Comparison of ENCODE assay signal across 29 cellular contexts in genomic region chr16:16107839-16108238, GRCh38.
"Had no signal": no experiment of that assay in that cellular context is flagged by ENCODE, and none has a peak within 500 bp of the region (broad histone marks: within the 10 kb centered on the region; RNA-seq: fewer than 3 reads in every experiment).

No MANE protein-coding gene starts in this region.

- H3K4me1 Mint-ChIP-seq: activated CD4-positive, alpha-beta T cell treated with anti-CD3 and anti-CD28 coated beads, Interleukin-2, amount 10 ng/mL, durations not matched to agents 7 days and 5 days had no signal

- H3K4me1 ChIP-seq: ascending aorta had no signal

- ATAC-seq: body of pancreas, Panc1, Right ventricle myocardium inferior had no signal

- H3K9me3 ChIP-seq: ascending aorta, body of pancreas, MG63, SK-N-SH had no signal

- FAIRE-seq: bronchial epithelial cell had no signal

- H3K4me3 Mint-ChIP-seq: activated CD4-positive, alpha-beta memory T cell treated with anti-CD3 and anti-CD28 coated beads for 36 hours; activated CD4-positive, alpha-beta T cell treated with anti-CD3 and anti-CD28 coated beads, Interleukin-2, amount 10 ng/mL, durations not matched to agents 7 days and 5 days; activated T-cell treated with anti-CD3 and anti-CD28 coated beads, Interleukin-2, amount 50 U/mL, for 72 hours had no signal

- H3K27ac ChIP-seq: ascending aorta had no signal

- DNase-seq: activated CD4-positive, alpha-beta memory T cell treated with anti-CD3 and anti-CD28 coated beads for 36 hours; activated CD4-positive, alpha-beta T cell treated with anti-CD3 and anti-CD28 coated beads for 1 hour; activated CD4-positive, alpha-beta T cell treated with anti-CD3 and anti-CD28 coated beads, Interleukin-2, amount 10 ng/mL, durations not matched to agents 7 days and 5 days; activated CD8-positive, alpha-beta memory T cell treated with anti-CD3 and anti-CD28 coated beads for 24 hours; activated naive CD4-positive, alpha-beta T cell treated with anti-CD3 and anti-CD28 coated beads, Interleukin-2, amount 50 U/mL, for 16 hours; activated T-cell treated with anti-CD3 and anti-CD28 coated beads, Interleukin-2, amount 50 U/mL, for 72 hours; amniotic stem cell; body of pancreas; central memory CD4-positive, alpha-beta T cell; KG1; MG63; MV-4-11; NCI-H1092 treated with DMSO at 0.1 percent for 48 hours; NCI-H1417 treated with DMSO at 0.1 percent for 48 hours; NCI-H1694; NCI-H2029 treated with DMSO at 0.1 percent for 48 hours; NCI-H345; NCI-H510A; NCI-H526 treated with DMSO at 0.1 percent for 48 hours; NCI-H82; OCI-M1; RPMI8226; SK-N-SH; SW 1271 had no signal

- H3K9me2 ChIP-seq: SK-N-SH had no signal

- H3K27me3 ChIP-seq: ascending aorta, body of pancreas, MG63 had no signal

- H3K27ac Mint-ChIP-seq: activated CD4-positive, alpha-beta memory T cell treated with anti-CD3 and anti-CD28 coated beads for 36 hours; activated CD4-positive, alpha-beta T cell treated with anti-CD3 and anti-CD28 coated beads, Interleukin-2, amount 10 ng/mL, durations not matched to agents 7 days and 5 days; activated T-cell treated with anti-CD3 and anti-CD28 coated beads, Interleukin-2, amount 50 U/mL, for 72 hours; activated T-helper 2 cell treated with anti-CD3 and anti-CD28 coated beads, Interferon-gamma antibody, Interleukin-2, Interleukin-4, amounts not matched to agents 10 μg/mL and 5 μg/mL and 100 μg/mL, durations not matched to agents 14 hours and 24 hours and 36 hours had no signal

- H3K27me3 Mint-ChIP-seq: activated CD4-positive, alpha-beta memory T cell treated with anti-CD3 and anti-CD28 coated beads for 36 hours; activated CD4-positive, alpha-beta T cell treated with anti-CD3 and anti-CD28 coated beads, Interleukin-2, amount 10 ng/mL, durations not matched to agents 7 days and 5 days had no signal

- H3K9me3 Mint-ChIP-seq: activated CD4-positive, alpha-beta memory T cell treated with anti-CD3 and anti-CD28 coated beads for 36 hours; activated CD4-positive, alpha-beta T cell treated with anti-CD3 and anti-CD28 coated beads, Interleukin-2, amount 10 ng/mL, durations not matched to agents 7 days and 5 days; activated T-cell treated with anti-CD3 and anti-CD28 coated beads, Interleukin-2, amount 50 U/mL, for 72 hours; activated T-helper 2 cell treated with anti-CD3 and anti-CD28 coated beads, Interferon-gamma antibody, Interleukin-2, Interleukin-4, amounts not matched to agents 10 μg/mL and 5 μg/mL and 100 μg/mL, durations not matched to agents 14 hours and 24 hours and 36 hours had no signal

- H3K4me2 ChIP-seq: SK-N-SH had no signal

- H3K9ac ChIP-seq: SK-N-SH had no signal

- H3K4me3 ChIP-seq: ascending aorta, body of pancreas, MG63 had no signal
